Comparison of ENCODE assay signal across 23 cellular contexts in genomic region chr10:80538481-80539185, GRCh38. TPM values are rescaled to one million over a fixed set of nuclear protein-coding genes. Genes with fewer than 3 reads are reported as not detected.
DNase-seq lines count a peak whose midpoint lies in the region; ATAC-seq and TF ChIP-seq lines count a peak whose summit lies in the region.
"Had no signal": no experiment of that assay in that cellular context is flagged by ENCODE, and none has a peak within 500 bp of the region (broad histone marks: within the 10 kb centered on the region; RNA-seq: fewer than 3 reads in every experiment).

No MANE protein-coding gene starts in this region.

- H3K4me3 Mint-ChIP-seq in activated CD8-positive, alpha-beta memory T cell treated with anti-CD3 and anti-CD28 coated beads, Interleukin-2, amount 10 ng/mL, durations not matched to agents 7 days and 5 days = no peak overlapping the region
- H3K4me3 Mint-ChIP-seq: CD8-positive, alpha-beta T cell had no signal

- H3K36me3 ChIP-seq in HUES6 (ENCODE audit: control insufficient read depth, insufficient read depth, low read length) = no peaks in the 10 kb centered on the region
- H3K36me3 ChIP-seq in lung (ENCODE audit: control insufficient read depth in 2 of 2, insufficient read depth in 2 of 2, low read length in 2 of 2) = no peaks in the 10 kb centered on the region
- H3K36me3 ChIP-seq: MG63 had no signal

- 92% methylated on average over 16 of the region's 16 CpGs for WGBS in lung, 2 donors

- peaks cover 23% of the 10 kb centered on the region for H3K4me1 Mint-ChIP-seq in activated CD8-positive, alpha-beta memory T cell treated with anti-CD3 and anti-CD28 coated beads, Interleukin-2, amount 10 ng/mL, durations not matched to agents 7 days and 5 days

- no peaks in the 10 kb centered on the region for H3K9me3 Mint-ChIP-seq in activated CD8-positive, alpha-beta memory T cell treated with anti-CD3 and anti-CD28 coated beads, Interleukin-2, amount 10 ng/mL, durations not matched to agents 7 days and 5 days (ENCODE audit: low read depth)
- H3K9me3 Mint-ChIP-seq: CD8-positive, alpha-beta T cell; IgD-negative memory B cell had no signal

- H3K4me1 ChIP-seq in HUES6 (ENCODE audit: control insufficient read depth, insufficient read depth, low read length) (peaks cover 3% of the 10 kb centered on the region; the same call in 1 of the 2 replicates), lung (ENCODE audit: control insufficient read depth in 2 of 2, insufficient read depth in 2 of 2, low read length in 2 of 2) (peaks cover 0 to 23% of the 10 kb centered on the region in 2 donors)

- H3K9me3 ChIP-seq in HUES6 (ENCODE audit: control insufficient read depth, insufficient read depth, low read depth, low read length) (peaks cover 6% of the 10 kb centered on the region; the same call in 1 of the 2 replicates), lung (ENCODE audit: control insufficient read depth in 2 of 2, insufficient read depth in 1 of 2, low read length in 1 of 2) (no peaks in the 10 kb centered on the region)
- H3K9me3 ChIP-seq: MG63 had no signal

- intact Hi-C loops in sciatic nerve (cut with DNase I) = no loop called here
- intact Hi-C loops in left colon (cut with DNase I, micrococcal nuclease) = no loop called here

- no peak overlapping the region for H3K27ac Mint-ChIP-seq in activated CD8-positive, alpha-beta memory T cell treated with anti-CD3 and anti-CD28 coated beads, Interleukin-2, amount 10 ng/mL, durations not matched to agents 7 days and 5 days
- H3K27ac Mint-ChIP-seq: CD8-positive, alpha-beta T cell had no signal

- H3K27me3 ChIP-seq in HUES6 (ENCODE audit: control insufficient read depth, insufficient read depth, low read length) (no peaks in the 10 kb centered on the region), lung (ENCODE audit: control insufficient read depth, insufficient read depth) (no peaks in the 10 kb centered on the region)
- H3K27me3 ChIP-seq: MG63 had no signal

- TF ChIP-seq CTCF in lung (IDR thresholded peaks at IDR 0.05; ENCODE audit: control extremely low read depth, extremely low read depth) = no peak

- CTCF ChIA-PET in activated CD8-positive, alpha-beta memory T cell treated with anti-CD3 and anti-CD28 coated beads, Interleukin-2, amount 10 ng/mL, durations not matched to agents 7 days and 5 days (lab: Charles Lee) = interaction anchor here (2.5 kb wide), 1 partner anchor 33 kb away, joined by 11 read pairs; no protein-coding TSS in a partner anchor

- H3K27me3 Mint-ChIP-seq in activated CD8-positive, alpha-beta memory T cell treated with anti-CD3 and anti-CD28 coated beads, Interleukin-2, amount 10 ng/mL, durations not matched to agents 7 days and 5 days = no peaks in the 10 kb centered on the region
- H3K27me3 Mint-ChIP-seq: IgD-negative memory B cell had no signal

- H3K27ac ChIP-seq in HUES6 (ENCODE audit: low read depth, low read length) = no peak overlapping the region
- no peak overlapping the region for H3K27ac ChIP-seq in lung (ENCODE audit: low read depth in 1 of 2, low read length in 1 of 2)

- peak; percentile 45 for DNase-seq in activated CD8-positive, alpha-beta memory T cell treated with anti-CD3 and anti-CD28 coated beads, Interleukin-2, amount 50 U/mL, for 48 hours
- DNase-seq in activated CD8-positive, alpha-beta memory T cell treated with anti-CD3 and anti-CD28 coated beads, Interleukin-2, amount 10 ng/mL, durations not matched to agents 7 days and 5 days = no peak
- DNase-seq in lung (ENCODE audit: low spot score) = peak; percentile 24
- peak; percentile 34 for DNase-seq in sciatic nerve (ENCODE audit: low spot score)
- DNase-seq in left colon = no peak
- DNase-seq: Calu3, EL, GOT3, Karpas-422, MG63, NCI-H1048, NCI-H1436 treated with DMSO at 0.1 percent for 48 hours, NCI-H2029 treated with DMSO at 0.1 percent for 48 hours, NCI-H2171, NCI-H526, PC-3 had no signal

- H3K9ac ChIP-seq in HUES6 (ENCODE audit: low read length) = peak overlapping the region; percentile 33

- peaks cover 2% of the 10 kb centered on the region for H3K36me3 Mint-ChIP-seq in activated CD8-positive, alpha-beta memory T cell treated with anti-CD3 and anti-CD28 coated beads, Interleukin-2, amount 10 ng/mL, durations not matched to agents 7 days and 5 days
- H3K36me3 Mint-ChIP-seq: CD8-positive, alpha-beta T cell; IgD-negative memory B cell had no signal

- ATAC-seq in activated CD8-positive, alpha-beta memory T cell treated with anti-CD3 and anti-CD28 coated beads, Interleukin-2, amount 10 ng/mL, durations not matched to agents 7 days and 5 days = no peak
- ATAC-seq in lung (ENCODE audit: insufficient read depth, low FRiP score) (no peak), sciatic nerve (no peak), HG03175 (IDR thresholded peaks at IDR 0.05; ENCODE audit: unreplicated experiment) (no peak), left colon (no peak), GM18870 (IDR thresholded peaks at IDR 0.05; ENCODE audit: unreplicated experiment) (no peak)
- ATAC-seq: CD8-positive, alpha-beta T cell; GM12878; PC-3 had no signal

- H3K4me3 ChIP-seq in HUES6 (ENCODE audit: low read depth, low read length) = no peak overlapping the region
- no peak overlapping the region for H3K4me3 ChIP-seq in lung
- H3K4me3 ChIP-seq: GM12878, MG63 had no signal

RNA-seq across cellular contexts. Expression of gene SH2D4B, which starts 0.9 kb away (rescaled TPM):
- under 1 TPM in 1 of 2 experiments, not detected in 1; 0.09 TPM for total RNA-seq in activated CD8-positive, alpha-beta memory T cell treated with anti-CD3 and anti-CD28 coated beads, Interleukin-2, amount 10 ng/mL, durations not matched to agents 7 days and 5 days
- total RNA-seq in lung (under 1 TPM; 0.12 to 0.28 TPM), sciatic nerve (0.18 TPM), left colon (not detected)
- polyA plus RNA-seq in lung = under 1 TPM; 0.20 to 0.23 TPM
- total RNA-seq: Calu3, PC-3 had no signal
- polyA plus RNA-seq: BJ, IgD-negative memory B cell had no signal

Comparison
In these comparisons a context has a peak if more than half of its experiments do, and no peak if none do; other contexts are left out.
1. DNase-seq: peak in activated CD8-positive, alpha-beta memory T cell treated with anti-CD3 and anti-CD28 coated beads, Interleukin-2, amount 50 U/mL, for 48 hours (single experiment), lung (single experiment) and sciatic nerve (single experiment); none in activated CD8-positive, alpha-beta memory T cell treated with anti-CD3 and anti-CD28 coated beads, Interleukin-2, amount 10 ng/mL, durations not matched to agents 7 days and 5 days (single experiment) and left colon (0 of 2).